In the genomic region with DNA sequence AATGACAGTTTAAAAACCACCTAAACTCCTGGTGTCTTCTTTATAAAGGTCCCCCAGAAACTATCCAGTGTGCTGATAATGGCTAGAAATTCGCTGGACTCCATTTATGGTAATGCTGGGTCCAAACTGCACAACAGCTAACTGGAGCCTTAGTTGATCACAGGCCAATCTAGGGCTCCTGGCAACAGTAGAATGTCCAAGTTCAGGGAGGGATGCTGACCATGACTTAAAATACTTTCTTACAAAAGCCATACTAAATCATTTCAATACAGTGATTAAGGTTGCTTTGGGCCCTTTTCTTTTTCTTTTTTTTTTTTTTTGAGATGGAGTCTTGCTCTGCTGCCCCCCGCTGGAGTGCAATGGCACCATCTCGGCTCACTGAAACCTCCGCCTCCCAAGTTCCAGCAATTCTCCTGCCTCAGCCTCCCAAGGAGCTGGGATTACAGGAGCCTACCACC, we compare ENCODE assay signal across 1 cellular context.
TF ChIP-seq lines count a peak whose summit lies in the region.

No MANE protein-coding gene starts in this region.

TF ChIP-seq in K562, 482 proteins besides CTCF, POLR2A, EP300 and RAD21 (continued from another document):
- TF ChIP-seq, protein P1, sequence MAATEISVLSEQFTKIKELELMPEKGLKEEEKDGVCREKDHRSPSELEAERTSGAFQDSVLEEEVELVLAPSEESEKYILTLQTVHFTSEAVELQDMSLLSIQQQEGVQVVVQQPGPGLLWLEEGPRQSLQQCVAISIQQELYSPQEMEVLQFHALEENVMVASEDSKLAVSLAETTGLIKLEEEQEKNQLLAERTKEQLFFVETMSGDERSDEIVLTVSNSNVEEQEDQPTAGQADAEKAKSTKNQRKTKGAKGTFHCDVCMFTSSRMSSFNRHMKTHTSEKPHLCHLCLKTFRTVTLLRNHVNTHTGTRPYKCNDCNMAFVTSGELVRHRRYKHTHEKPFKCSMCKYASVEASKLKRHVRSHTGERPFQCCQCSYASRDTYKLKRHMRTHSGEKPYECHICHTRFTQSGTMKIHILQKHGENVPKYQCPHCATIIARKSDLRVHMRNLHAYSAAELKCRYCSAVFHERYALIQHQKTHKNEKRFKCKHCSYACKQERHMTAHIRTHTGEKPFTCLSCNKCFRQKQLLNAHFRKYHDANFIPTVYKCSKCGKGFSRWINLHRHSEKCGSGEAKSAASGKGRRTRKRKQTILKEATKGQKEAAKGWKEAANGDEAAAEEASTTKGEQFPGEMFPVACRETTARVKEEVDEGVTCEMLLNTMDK (IDR thresholded peaks at IDR 0.05; ENCODE audit: borderline replicate concordance, insufficient read depth, low read depth, low read length, poor library complexity, severe bottlenecking), result peak; percentile 69
- TF ChIP-seq PRMT5 (CRISPR knock-in tag; IDR thresholded peaks at IDR 0.05), result no peak
- TF ChIP-seq DACH1 (IDR thresholded peaks at IDR 0.05; ENCODE audit: partially characterized antibody), result no peak
- no peak for TF ChIP-seq MAZ (CRISPR knock-in tag; conservative IDR thresholded peaks at IDR 0.05 in 1 of 2, IDR thresholded peaks at IDR 0.05 in 1 of 2)
- TF ChIP-seq ZNF3 (CRISPR knock-in tag; IDR thresholded peaks at IDR 0.05), result no peak
- TF ChIP-seq KLF10 (CRISPR knock-in tag; IDR thresholded peaks at IDR 0.05), result no peak
- TF ChIP-seq ZC3H4 (CRISPR knock-in tag; IDR thresholded peaks at IDR 0.05; ENCODE audit: borderline replicate concordance), result no peak
- TF ChIP-seq FOS (IDR thresholded peaks at IDR 0.05; ENCODE audit: extremely low read depth, insufficient read length), result no peak
- no peak for TF ChIP-seq TARDBP (IDR thresholded peaks at IDR 0.05)
- TF ChIP-seq ZBED1 (IDR thresholded peaks at IDR 0.05), result no peak
- 0 out of 2 replicates have a peak, but pooled peaks have one; percentile 22 for TF ChIP-seq SMARCA5 (IDR thresholded peaks at IDR 0.05)
- TF ChIP-seq YBX1 (IDR thresholded peaks at IDR 0.05), result no peak
- TF ChIP-seq ZNF133 (CRISPR knock-in tag; IDR thresholded peaks at IDR 0.05), result no peak
- no peak for TF ChIP-seq ZNF764 (CRISPR knock-in tag; IDR thresholded peaks at IDR 0.05; ENCODE audit: low read depth)
- TF ChIP-seq POLR2H (tag; IDR thresholded peaks at IDR 0.05; ENCODE audit: low read depth), result 0 out of 2 replicates have a peak, but pooled peaks have one; percentile 25
- TF ChIP-seq, protein P2, sequence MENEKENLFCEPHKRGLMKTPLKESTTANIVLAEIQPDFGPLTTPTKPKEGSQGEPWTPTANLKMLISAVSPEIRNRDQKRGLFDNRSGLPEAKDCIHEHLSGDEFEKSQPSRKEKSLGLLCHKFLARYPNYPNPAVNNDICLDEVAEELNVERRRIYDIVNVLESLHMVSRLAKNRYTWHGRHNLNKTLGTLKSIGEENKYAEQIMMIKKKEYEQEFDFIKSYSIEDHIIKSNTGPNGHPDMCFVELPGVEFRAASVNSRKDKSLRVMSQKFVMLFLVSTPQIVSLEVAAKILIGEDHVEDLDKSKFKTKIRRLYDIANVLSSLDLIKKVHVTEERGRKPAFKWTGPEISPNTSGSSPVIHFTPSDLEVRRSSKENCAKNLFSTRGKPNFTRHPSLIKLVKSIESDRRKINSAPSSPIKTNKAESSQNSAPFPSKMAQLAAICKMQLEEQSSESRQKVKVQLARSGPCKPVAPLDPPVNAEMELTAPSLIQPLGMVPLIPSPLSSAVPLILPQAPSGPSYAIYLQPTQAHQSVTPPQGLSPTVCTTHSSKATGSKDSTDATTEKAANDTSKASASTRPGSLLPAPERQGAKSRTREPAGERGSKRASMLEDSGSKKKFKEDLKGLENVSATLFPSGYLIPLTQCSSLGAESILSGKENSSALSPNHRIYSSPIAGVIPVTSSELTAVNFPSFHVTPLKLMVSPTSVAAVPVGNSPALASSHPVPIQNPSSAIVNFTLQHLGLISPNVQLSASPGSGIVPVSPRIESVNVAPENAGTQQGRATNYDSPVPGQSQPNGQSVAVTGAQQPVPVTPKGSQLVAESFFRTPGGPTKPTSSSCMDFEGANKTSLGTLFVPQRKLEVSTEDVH (IDR thresholded peaks at IDR 0.05; ENCODE audit: low read depth, partially characterized antibody), result peak; percentile 37
- TF ChIP-seq, protein P3, sequence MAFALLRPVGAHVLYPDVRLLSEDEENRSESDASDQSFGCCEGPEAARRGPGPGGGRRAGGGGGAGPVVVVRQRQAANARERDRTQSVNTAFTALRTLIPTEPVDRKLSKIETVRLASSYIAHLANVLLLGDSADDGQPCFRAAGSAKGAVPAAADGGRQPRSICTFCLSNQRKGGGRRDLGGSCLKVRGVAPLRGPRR (CRISPR knock-in tag; IDR thresholded peaks at IDR 0.05), result no peak
- 0 out of 2 replicates have a peak, but pooled peaks have one; percentile 18 for TF ChIP-seq SMAD4 (CRISPR knock-in tag; conservative IDR thresholded peaks at IDR 0.05)
- no peak for TF ChIP-seq ZZZ3 (IDR thresholded peaks at IDR 0.05)
- no peak for TF ChIP-seq LARP7 (IDR thresholded peaks at IDR 0.05)
- TF ChIP-seq TAL1 (IDR thresholded peaks at IDR 0.05), result no peak
- TF ChIP-seq, protein P4, sequence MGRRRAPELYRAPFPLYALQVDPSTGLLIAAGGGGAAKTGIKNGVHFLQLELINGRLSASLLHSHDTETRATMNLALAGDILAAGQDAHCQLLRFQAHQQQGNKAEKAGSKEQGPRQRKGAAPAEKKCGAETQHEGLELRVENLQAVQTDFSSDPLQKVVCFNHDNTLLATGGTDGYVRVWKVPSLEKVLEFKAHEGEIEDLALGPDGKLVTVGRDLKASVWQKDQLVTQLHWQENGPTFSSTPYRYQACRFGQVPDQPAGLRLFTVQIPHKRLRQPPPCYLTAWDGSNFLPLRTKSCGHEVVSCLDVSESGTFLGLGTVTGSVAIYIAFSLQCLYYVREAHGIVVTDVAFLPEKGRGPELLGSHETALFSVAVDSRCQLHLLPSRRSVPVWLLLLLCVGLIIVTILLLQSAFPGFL (CRISPR knock-in tag; IDR thresholded peaks at IDR 0.05), result no peak
